Comparison of ENCODE assay signal across 17 cellular contexts in genomic region chr7:132255084-132255483, GRCh38.
DNase-seq lines count a peak whose midpoint lies in the region; ATAC-seq and TF ChIP-seq lines count a peak whose summit lies in the region.
"Had no signal": no experiment of that assay in that cellular context is flagged by ENCODE, and none has a peak within 500 bp of the region (broad histone marks: within the 10 kb centered on the region; RNA-seq: fewer than 3 reads in every experiment).

No MANE protein-coding gene starts in this region.

- DNase-seq in cardiac muscle cell (ENCODE audit: low read depth in 1 of 2, low spot score in 1 of 2) (peak in 1 of 2 donors; percentile 86), heart right ventricle (no peak), SK-N-DZ (ENCODE audit: low spot score) (peak; percentile 40), lower lobe of right lung (peak; percentile 45), caudate nucleus (lab: John Stamatoyannopoulos, UW) (no peak), cerebellum (ENCODE audit: low spot score) (no peak)
- DNase-seq: CD8-positive, alpha-beta memory T cell; DMS53; Kasumi-1; NCI-H1092; NCI-H1436; NCI-H187 treated with DMSO at 0.1 percent for 48 hours; NCI-H2107; NCI-H345; NCI-H526; Peyer's patch had no signal

- WGBS in heart right ventricle, 2 donors, result 68 to 86% methylated on average over 2 of the region's 2 CpGs

- H3K9me3 ChIP-seq in cardiac muscle cell (ENCODE audit: low read depth) (no peaks in the 10 kb centered on the region), heart right ventricle (no peaks in the 10 kb centered on the region), lower lobe of right lung (no peaks in the 10 kb centered on the region)
- H3K9me3 ChIP-seq: Peyer's patch had no signal

- H3K36me3 ChIP-seq in cardiac muscle cell, result no peaks in the 10 kb centered on the region
- no peaks in the 10 kb centered on the region for H3K36me3 ChIP-seq in heart right ventricle
- no peaks in the 10 kb centered on the region for H3K36me3 ChIP-seq in lower lobe of right lung
- H3K36me3 ChIP-seq: Peyer's patch had no signal

- no peak for TF ChIP-seq CTCF in cardiac muscle cell (IDR thresholded peaks at IDR 0.05; ENCODE audit: low read depth, low read length)
- no peak for TF ChIP-seq CTCF in heart right ventricle (IDR thresholded peaks at IDR 0.05)
- TF ChIP-seq CTCF in lower lobe of right lung (IDR thresholded peaks at IDR 0.05), result no peak

- intact Hi-C loops in heart right ventricle (cut with DNase I), result loop anchor here in 9 of 10 donors (5.0 to 10.0 kb wide), 3 partner anchors 250 to 310 kb away; no protein-coding TSS in a partner anchor
- intact Hi-C loops in lower lobe of right lung (cut with DNase I), result no loop called here

- H3K27me3 ChIP-seq in cardiac muscle cell, result peaks cover 2% of the 10 kb centered on the region
- H3K27me3 ChIP-seq in heart right ventricle, result no peaks in the 10 kb centered on the region
- H3K27me3 ChIP-seq in lower lobe of right lung (ENCODE audit: low read depth), result no peaks in the 10 kb centered on the region
- H3K27me3 ChIP-seq: Peyer's patch had no signal

- H3K4me1 ChIP-seq in cardiac muscle cell (ENCODE audit: low read depth), result peaks cover 30% of the 10 kb centered on the region
- H3K4me1 ChIP-seq in heart right ventricle, result peaks cover 3 to 60% (median 32%) of the 10 kb centered on the region in 9 donors
- peaks cover 15% of the 10 kb centered on the region for H3K4me1 ChIP-seq in lower lobe of right lung

- ATAC-seq in heart right ventricle (no peak), lower lobe of right lung (peak; percentile 33 to 60), HG03520 (IDR thresholded peaks at IDR 0.05; ENCODE audit: unreplicated experiment) (no peak)

- H3K4me3 ChIP-seq in cardiac muscle cell (no peak overlapping the region), heart right ventricle (no peak overlapping the region), lower lobe of right lung (no peak overlapping the region)
- H3K4me3 ChIP-seq: Peyer's patch had no signal

- peak overlapping the region; percentile 71 for H3K27ac ChIP-seq in cardiac muscle cell
- peak overlapping the region in 1 of 10 donors; percentile 29 for H3K27ac ChIP-seq in heart right ventricle
- no peak overlapping the region for H3K27ac ChIP-seq in lower lobe of right lung
- no peak overlapping the region for H3K27ac ChIP-seq in caudate nucleus (ENCODE audit: low read depth, low read length)
- H3K27ac ChIP-seq: Peyer's patch had no signal

Comparison
In these comparisons a context has a peak if more than half of its experiments do, and no peak if none do; other contexts are left out.
1. DNase-seq: peak in SK-N-DZ (single experiment) and lower lobe of right lung (single experiment); none in heart right ventricle (0 of 2), caudate nucleus (0 of 61) and cerebellum (single experiment).
2. ATAC-seq: peak in lower lobe of right lung (2 of 2); none in heart right ventricle (0 of 8) and HG03520 (single experiment).